ENCODE assay signal across 17 cellular contexts in genomic region chr20:33015114-33015491, GRCh38. TPM values are rescaled to one million over a fixed set of nuclear protein-coding genes. Genes with fewer than 3 reads are reported as not detected.
DNase-seq lines count a peak whose midpoint lies in the region; ATAC-seq and TF ChIP-seq lines count a peak whose summit lies in the region.
"Had no signal": no experiment of that assay in that cellular context is flagged by ENCODE, and none has a peak within 500 bp of the region (broad histone marks: within the 10 kb centered on the region; RNA-seq: fewer than 3 reads in every experiment).

No MANE protein-coding gene starts in this region.

- H4K20me1 ChIP-seq in H9 (ENCODE audit: control insufficient read depth, insufficient read depth, insufficient read length): no peaks in the 10 kb centered on the region

- no peak overlapping the region for H3K56ac ChIP-seq in H9 (ENCODE audit: insufficient read length, low read depth, low read length)

- H3K9me3 Mint-ChIP-seq in H9 (no peaks in the 10 kb centered on the region), nephron progenitor cell (no peaks in the 10 kb centered on the region)
- H3K9me3 Mint-ChIP-seq: CD8-positive, alpha-beta T cell had no signal

- H3K27me3 Mint-ChIP-seq in H9 (ENCODE audit: low read depth) (peaks cover 18% of the 10 kb centered on the region), nephron progenitor cell (ENCODE audit: low read depth, poor library complexity) (peaks cover 43% of the 10 kb centered on the region)

- H2BK120ac ChIP-seq in H9 (ENCODE audit: low read depth, low read length, poor library complexity, severe bottlenecking): no peak overlapping the region
- H2BK120ac ChIP-seq in trophoblast cell (ENCODE audit: insufficient read depth, low read length, poor library complexity): no peak overlapping the region

- H3K14ac ChIP-seq in H9 (ENCODE audit: insufficient read depth, low read length) (no peak overlapping the region), trophoblast cell (ENCODE audit: low read length) (no peak overlapping the region)

- H2BK5ac ChIP-seq in H9 (ENCODE audit: insufficient read length, low read length) (no peak overlapping the region), trophoblast cell (ENCODE audit: low read depth, low read length, poor library complexity) (no peak overlapping the region)

- no peaks in the 10 kb centered on the region for H3K4me1 ChIP-seq in H9 (ENCODE audit: insufficient read depth, low read length)
- no peaks in the 10 kb centered on the region for H3K4me1 ChIP-seq in RWPE2 (ENCODE audit: insufficient read depth, poor library complexity, severe bottlenecking)
- no peaks in the 10 kb centered on the region for H3K4me1 ChIP-seq in trophoblast cell (ENCODE audit: control insufficient read depth in 1 of 2, insufficient read depth in 2 of 2, low read length in 2 of 2)
- H3K4me1 ChIP-seq: A549, BE2C had no signal

- H3K79me1 ChIP-seq in H9 (ENCODE audit: insufficient read depth, low read depth, low read length, poor library complexity, severe bottlenecking) (no peaks in the 10 kb centered on the region), trophoblast cell (ENCODE audit: low read length) (no peaks in the 10 kb centered on the region)

- H2BK15ac ChIP-seq in H9 (ENCODE audit: low read depth, low read length): no peak overlapping the region

- H3K4ac ChIP-seq in H9 (ENCODE audit: low read depth, low read length): no peak overlapping the region
- no peak overlapping the region for H3K4ac ChIP-seq in trophoblast cell (ENCODE audit: low read depth, low read length)

- TF ChIP-seq CTCF in H9 (conservative IDR thresholded peaks at IDR 0.05) (no peak), RWPE2 (IDR thresholded peaks at IDR 0.05; ENCODE audit: poor library complexity, severe bottlenecking) (no peak), nephron progenitor cell (IDR thresholded peaks at IDR 0.05) (no peak)

- no peak overlapping the region for H4K5ac ChIP-seq in H9 (ENCODE audit: insufficient read length, low read depth, low read length)

- H3K4me3 ChIP-seq in RWPE2 (ENCODE audit: severe bottlenecking) (no peak overlapping the region), trophoblast cell (ENCODE audit: low read depth, low read length) (no peak overlapping the region)
- H3K4me3 ChIP-seq: A549 had no signal

- peaks cover 21 to 23% of the 10 kb centered on the region in 2 experiments for H3K4me1 Mint-ChIP-seq in H9
- peaks cover 21% of the 10 kb centered on the region for H3K4me1 Mint-ChIP-seq in nephron progenitor cell
- H3K4me1 Mint-ChIP-seq: CD14-positive monocyte had no signal

- H3K27ac ChIP-seq in H9 (ENCODE audit: insufficient read length, low read depth, low read length): no peak overlapping the region
- H3K27ac ChIP-seq in RWPE2 (ENCODE audit: poor library complexity, severe bottlenecking): no peak overlapping the region
- H3K27ac ChIP-seq in trophoblast cell (ENCODE audit: low read depth, low read length): no peak overlapping the region
- H3K27ac ChIP-seq: A549 had no signal

- H3K4me3 Mint-ChIP-seq in H9: no peak overlapping the region
- H3K4me3 Mint-ChIP-seq in nephron progenitor cell: no peak overlapping the region
- H3K4me3 Mint-ChIP-seq: CD14-positive monocyte; CD8-positive, alpha-beta T cell had no signal

- H3K27ac Mint-ChIP-seq in H9 (peak overlapping the region in 2 of 3 experiments; percentile 42 to 69; a peak in 4 of 7 replicates), nephron progenitor cell (no peak overlapping the region)
- H3K27ac Mint-ChIP-seq: CD8-positive, alpha-beta T cell had no signal

- H2AK5ac ChIP-seq in H9 (ENCODE audit: insufficient read length, low read length) (no peak overlapping the region), trophoblast cell (ENCODE audit: low read length) (no peak overlapping the region)

- H3K4me2 ChIP-seq in H9 (ENCODE audit: insufficient read depth, insufficient read length, low read length) (no peak overlapping the region), trophoblast cell (ENCODE audit: low read length) (no peak overlapping the region)
- H3K4me2 ChIP-seq: A549 had no signal

- no peak overlapping the region for H3K18ac ChIP-seq in H9 (ENCODE audit: insufficient read length, low read depth, low read length)
- no peak overlapping the region for H3K18ac ChIP-seq in trophoblast cell (ENCODE audit: low read length)

- DNase-seq in H9: no peak
- peak; percentile 55 for DNase-seq in RWPE2 (ENCODE audit: low spot score)
- peak; percentile 20 for DNase-seq in nephron progenitor cell
- no peak for DNase-seq in glomerular visceral epithelial cell (ENCODE audit: extremely low spot score)
- no peak for DNase-seq in trophoblast cell
- DNase-seq: BE2C; CD8-positive, alpha-beta T cell; COR-L47; DMS153; DMS79 treated with DMSO at 0.1 percent for 48 hours; EL had no signal

- H2BK12ac ChIP-seq in H9 (ENCODE audit: insufficient read length, low read depth, low read length) (no peak overlapping the region), trophoblast cell (ENCODE audit: low read length) (no peak overlapping the region)

- H3K9ac ChIP-seq in H9 (ENCODE audit: extremely low read depth, insufficient read length, low read length) (no peak overlapping the region), trophoblast cell (ENCODE audit: low read length) (no peak overlapping the region)

- H4K91ac ChIP-seq in H9 (ENCODE audit: insufficient read length, low read depth, low read length) (no peak overlapping the region), trophoblast cell (ENCODE audit: low read depth, low read length) (no peak overlapping the region)

- H3K23ac ChIP-seq in H9 (ENCODE audit: insufficient read length, low read depth, low read length) (no peak overlapping the region), trophoblast cell (ENCODE audit: low read length) (no peak overlapping the region)

- H3K36me3 Mint-ChIP-seq in H9 (ENCODE audit: insufficient read depth in 1 of 3, low read depth in 3 of 3) (no peaks in the 10 kb centered on the region), nephron progenitor cell (ENCODE audit: low read depth) (no peaks in the 10 kb centered on the region)
- H3K36me3 Mint-ChIP-seq: CD14-positive monocyte; CD8-positive, alpha-beta T cell had no signal

- no peak overlapping the region for H2BK20ac ChIP-seq in H9 (ENCODE audit: low read depth, low read length, poor library complexity, severe bottlenecking)

- ATAC-seq in RWPE2 (ENCODE audit: low read depth) (no peak), HG02938 (IDR thresholded peaks at IDR 0.05; ENCODE audit: unreplicated experiment) (no peak), GM21737 (IDR thresholded peaks at IDR 0.05; ENCODE audit: unreplicated experiment) (no peak)
- ATAC-seq: A549; CD8-positive, alpha-beta T cell had no signal

- H3K36me3 ChIP-seq in RWPE2 (ENCODE audit: low read depth) (no peaks in the 10 kb centered on the region), trophoblast cell (ENCODE audit: control insufficient read depth in 1 of 2, insufficient read depth in 2 of 2, low read length in 2 of 2) (no peaks in the 10 kb centered on the region)
- H3K36me3 ChIP-seq: BE2C had no signal

- WGBS in H9 (ENCODE audit: extremely low coverage, insufficient read length, low lambda C conversion rate): no CpG with 5 or more reads among the region's 10 CpGs
- WGBS in trophoblast cell (ENCODE audit: extremely low coverage, insufficient coverage, insufficient read length): no CpG with 5 or more reads among the region's 10 CpGs

- H3K27me3 ChIP-seq in H9 (ENCODE audit: insufficient read depth, low read length) (no peaks in the 10 kb centered on the region), RWPE2 (ENCODE audit: insufficient read depth, poor library complexity, severe bottlenecking) (peaks cover 40% of the 10 kb centered on the region), trophoblast cell (ENCODE audit: insufficient read depth, low read length) (no peaks in the 10 kb centered on the region)
- H3K27me3 ChIP-seq: BE2C had no signal

- H3K9me3 ChIP-seq in H9 (ENCODE audit: control insufficient read depth, low read depth, low read length) (no peaks in the 10 kb centered on the region), RWPE2 (ENCODE audit: severe bottlenecking) (no peaks in the 10 kb centered on the region), trophoblast cell (ENCODE audit: insufficient read depth, low read depth, low read length) (no peaks in the 10 kb centered on the region)
- H3K9me3 ChIP-seq: A549, BE2C had no signal

- no peak overlapping the region for H4K12ac ChIP-seq in trophoblast cell (ENCODE audit: low read depth, low read length)

- H2AFZ ChIP-seq in H9 (ENCODE audit: low read length) (no peak overlapping the region), trophoblast cell (ENCODE audit: insufficient read depth, low read length, poor library complexity) (no peak overlapping the region)

- H3K79me2 ChIP-seq in H9 (ENCODE audit: insufficient read depth, low read length): no peaks in the 10 kb centered on the region
- no peaks in the 10 kb centered on the region for H3K79me2 ChIP-seq in trophoblast cell (ENCODE audit: control insufficient read depth, insufficient read depth, low read length, poor library complexity)

- no peaks in the 10 kb centered on the region for H3K23me2 ChIP-seq in H9 (ENCODE audit: insufficient read length, low read depth, low read length, poor library complexity, severe bottlenecking)

- no peak overlapping the region for H4K8ac ChIP-seq in H9 (replicated peaks; ENCODE audit: insufficient read length, low read depth, low read length)
- no peak overlapping the region for H4K8ac ChIP-seq in trophoblast cell (ENCODE audit: low read depth, low read length)

- H3T11ph ChIP-seq in H9 (ENCODE audit: low read length): no peak overlapping the region

RNA-seq across cellular contexts. Expression of gene BPIFB2, which starts 7.6 kb away (rescaled TPM):
- total RNA-seq in H9 (2021): not detected in 2 replicates
- polyA plus RNA-seq in trophoblast cell (2013): not detected in 2 replicates
- total RNA-seq: CD8-positive, alpha-beta T cell; HT-29 had no signal
- polyA plus RNA-seq: A549, AG04450, CD14-positive monocyte had no signal

RNA-seq across cellular contexts. Expression of gene SUN5, which starts 10.9 kb away (rescaled TPM):
- not detected in 2 replicates for total RNA-seq in H9 (2021)
- polyA plus RNA-seq in trophoblast cell (2013): not detected in 2 replicates
- total RNA-seq: CD8-positive, alpha-beta T cell; HT-29 had no signal
- polyA plus RNA-seq: A549, AG04450, CD14-positive monocyte had no signal

RNA-seq across cellular contexts. Expression of gene BPIFB6, which starts 16.3 kb away (rescaled TPM):
- not detected in 2 replicates for total RNA-seq in H9 (2021)
- not detected in 2 replicates for polyA plus RNA-seq in trophoblast cell (2013)
- total RNA-seq: CD8-positive, alpha-beta T cell; HT-29 had no signal
- polyA plus RNA-seq: A549, AG04450, CD14-positive monocyte had no signal

RNA-seq across cellular contexts. Expression of gene BPIFB3, which starts 38.6 kb away (rescaled TPM):
- total RNA-seq in H9 (2021): not detected in 2 replicates
- not detected in 2 replicates for polyA plus RNA-seq in trophoblast cell (2013)
- total RNA-seq: CD8-positive, alpha-beta T cell; HT-29 had no signal
- polyA plus RNA-seq: A549, AG04450, CD14-positive monocyte had no signal

Comparison
In these comparisons a context has a peak if more than half of its experiments do, and no peak if none do; other contexts are left out.
1. DNase-seq: peak in RWPE2 (single experiment) and nephron progenitor cell (single experiment); none in H9 (single experiment), glomerular visceral epithelial cell (single experiment) and trophoblast cell (0 of 2).